Comparison of ENCODE assay signal across 8 cellular contexts in the genomic region with DNA sequence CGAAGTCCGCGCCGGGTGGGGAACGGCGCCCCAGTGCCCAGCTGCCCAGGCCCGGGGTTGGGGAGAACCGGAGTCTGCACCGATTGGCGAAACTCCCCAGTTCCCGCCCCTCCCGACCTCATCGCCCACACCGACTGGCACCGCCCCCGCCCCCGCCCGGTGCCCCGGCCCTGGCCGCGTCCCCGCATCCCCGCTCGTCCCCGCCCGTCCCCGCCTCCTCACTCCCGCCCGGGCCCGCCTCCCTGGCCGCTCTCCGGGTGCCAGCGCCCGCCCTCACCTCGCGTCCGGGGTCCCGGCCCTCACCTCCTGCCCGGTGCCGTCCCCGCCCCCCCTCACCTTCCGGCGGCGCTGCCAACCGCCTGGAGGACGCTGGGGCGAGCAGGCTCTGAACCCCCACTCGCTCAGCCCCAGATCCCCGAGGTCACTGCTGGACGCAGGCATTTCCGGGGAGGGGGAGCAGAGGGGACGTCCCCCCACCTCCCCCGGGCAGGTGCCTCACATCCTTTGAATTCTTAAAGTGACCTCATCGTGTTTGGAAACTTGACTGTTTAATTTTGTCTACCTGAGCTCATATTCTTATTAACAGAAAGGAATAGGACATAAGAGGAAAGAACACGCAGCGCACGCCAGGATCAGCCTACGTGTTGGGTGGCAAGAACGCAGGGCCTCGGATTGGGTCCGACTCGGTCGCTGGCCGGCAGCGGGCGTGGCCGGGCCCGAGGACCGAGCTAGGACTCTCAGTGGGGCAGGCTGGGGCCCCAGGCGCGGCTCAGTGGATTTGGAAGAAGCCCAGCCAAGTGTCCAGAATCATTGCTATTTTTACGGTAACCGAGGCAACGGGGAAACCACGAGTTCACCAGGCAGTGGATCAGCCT.
A peak's percentile ranks its signal among the peaks of the same experiment; 100 is the strongest.
DNase-seq lines count a peak whose midpoint lies in the region; ATAC-seq and TF ChIP-seq lines count a peak whose summit lies in the region.

A gene with protein sequence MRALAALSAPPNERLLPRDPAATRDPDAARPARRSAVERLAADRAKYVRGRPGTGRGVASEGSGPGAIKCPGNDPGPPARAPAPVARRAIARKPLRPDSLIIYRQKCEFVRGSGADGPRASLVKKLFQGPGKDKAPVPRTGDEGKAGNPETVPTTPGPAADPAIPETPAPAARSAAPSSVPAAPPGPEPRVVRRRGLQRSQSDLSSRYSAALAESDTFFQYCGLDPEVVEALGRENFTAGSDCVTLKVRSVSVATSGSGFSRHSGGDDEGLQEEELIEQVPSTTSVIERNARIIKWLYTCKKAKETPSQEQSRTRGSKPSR (minus strand): TSS at position 35 of the 875 bp plus-strand sequence. CDS start 120 bp downstream, outside the sequence.

- no peak for ATAC-seq in GM19455 (IDR thresholded peaks at IDR 0.05; ENCODE audit: unreplicated experiment)
- ATAC-seq in GM21737 (IDR thresholded peaks at IDR 0.05; ENCODE audit: unreplicated experiment) = no peak
- no peak for ATAC-seq in GM21723 (IDR thresholded peaks at IDR 0.05; ENCODE audit: unreplicated experiment)

- peak; percentile 36 for DNase-seq in GM20000 (ENCODE audit: low spot score)
- peak; percentile 46 for DNase-seq in WERI-Rb-1
- DNase-seq in cardiac fibroblast (ENCODE audit: low read depth in 2 of 2) = peak; percentile 15 to 46
- peak; percentile 26 to 33 for DNase-seq in stimulated activated CD4-positive, alpha-beta T cell treated with anti-CD3 and anti-CD28 coated beads, Interleukin-2, amount 100 ng/mL, for 48 hours

- H3K4me3 ChIP-seq in WERI-Rb-1 (ENCODE audit: low read depth, low read length) = peak within 1 kb of the TSS; percentile 58
- H3K4me3 ChIP-seq in cardiac fibroblast (replicated peaks in 1 of 2; ENCODE audit: low read depth in 2 of 2, low read length in 2 of 2) = no peak within 1 kb of the TSS

- H3K9me3 ChIP-seq in WERI-Rb-1 (ENCODE audit: severe bottlenecking) = no peaks in the 10 kb centered on the region

- H3K27me3 ChIP-seq in WERI-Rb-1 (ENCODE audit: insufficient read depth, low read depth, severe bottlenecking) (peaks cover 62% of the 10 kb centered on the region), layer of hippocampus (ENCODE audit: control insufficient read depth, insufficient read depth, low read length) (peaks cover 20% of the 10 kb centered on the region)

- H3K36me3 ChIP-seq in WERI-Rb-1 = no peaks in the 10 kb centered on the region

- TF ChIP-seq CTCF in GM20000 (IDR thresholded peaks at IDR 0.05; ENCODE audit: extremely low read depth, missing control alignments) (no peak), WERI-Rb-1 (IDR thresholded peaks at IDR 0.05; ENCODE audit: low read depth, low read length) (no peak), cardiac fibroblast (IDR thresholded peaks at IDR 0.05; ENCODE audit: low read depth, low read length) (no peak)

- H3K27ac ChIP-seq in WERI-Rb-1 (no peak within 1 kb of the TSS), layer of hippocampus (ENCODE audit: low read depth, low read length) (peak within 1 kb of the TSS; percentile 68)
